1 cellular context compared by ENCODE assay signal in the genomic region with DNA sequence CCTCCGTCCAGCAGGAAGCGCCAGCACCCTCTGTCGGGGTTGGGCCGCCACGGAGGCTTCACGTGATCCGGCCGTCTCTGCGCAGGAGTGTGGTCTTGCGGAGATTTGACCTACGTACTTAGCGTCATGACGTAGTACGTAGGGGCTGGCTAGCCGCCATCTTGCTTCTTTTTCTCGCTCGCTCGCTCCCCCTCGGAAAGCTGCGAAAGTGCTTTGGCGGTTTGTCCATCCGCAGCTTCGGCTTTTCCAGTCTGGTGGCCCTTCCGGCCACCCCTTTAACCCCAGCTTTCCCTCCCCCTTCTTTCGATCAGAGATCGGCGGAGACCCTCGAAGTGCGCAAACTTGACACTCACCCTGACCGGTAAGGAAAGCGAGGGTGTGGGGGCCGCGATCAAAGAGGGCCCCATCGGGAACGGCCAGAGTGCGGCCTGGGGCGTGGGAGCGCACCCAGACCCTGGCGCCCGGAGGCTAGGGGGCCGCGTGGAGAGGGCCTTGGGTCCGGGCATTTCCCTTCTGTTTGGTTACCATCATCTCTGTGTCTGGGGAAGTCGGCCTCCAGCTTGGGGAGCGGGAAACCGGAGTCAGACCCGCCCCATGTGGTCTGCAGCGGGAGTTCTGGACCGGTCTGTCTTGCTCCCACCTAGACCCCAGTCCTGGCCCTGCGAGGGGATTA.
TF ChIP-seq lines count a peak whose summit lies in the region.

A gene (plus strand): TSS at position 156 of the 673 bp plus-strand sequence. CDS start 26,559 bp downstream, outside the sequence.

TF ChIP-seq in K562, 482 proteins besides CTCF, POLR2A, EP300 and RAD21 (continued from another document and continues in another):
- no peak for TF ChIP-seq PHB2 (IDR thresholded peaks at IDR 0.05; ENCODE audit: low read depth)
- TF ChIP-seq, protein P1, sequence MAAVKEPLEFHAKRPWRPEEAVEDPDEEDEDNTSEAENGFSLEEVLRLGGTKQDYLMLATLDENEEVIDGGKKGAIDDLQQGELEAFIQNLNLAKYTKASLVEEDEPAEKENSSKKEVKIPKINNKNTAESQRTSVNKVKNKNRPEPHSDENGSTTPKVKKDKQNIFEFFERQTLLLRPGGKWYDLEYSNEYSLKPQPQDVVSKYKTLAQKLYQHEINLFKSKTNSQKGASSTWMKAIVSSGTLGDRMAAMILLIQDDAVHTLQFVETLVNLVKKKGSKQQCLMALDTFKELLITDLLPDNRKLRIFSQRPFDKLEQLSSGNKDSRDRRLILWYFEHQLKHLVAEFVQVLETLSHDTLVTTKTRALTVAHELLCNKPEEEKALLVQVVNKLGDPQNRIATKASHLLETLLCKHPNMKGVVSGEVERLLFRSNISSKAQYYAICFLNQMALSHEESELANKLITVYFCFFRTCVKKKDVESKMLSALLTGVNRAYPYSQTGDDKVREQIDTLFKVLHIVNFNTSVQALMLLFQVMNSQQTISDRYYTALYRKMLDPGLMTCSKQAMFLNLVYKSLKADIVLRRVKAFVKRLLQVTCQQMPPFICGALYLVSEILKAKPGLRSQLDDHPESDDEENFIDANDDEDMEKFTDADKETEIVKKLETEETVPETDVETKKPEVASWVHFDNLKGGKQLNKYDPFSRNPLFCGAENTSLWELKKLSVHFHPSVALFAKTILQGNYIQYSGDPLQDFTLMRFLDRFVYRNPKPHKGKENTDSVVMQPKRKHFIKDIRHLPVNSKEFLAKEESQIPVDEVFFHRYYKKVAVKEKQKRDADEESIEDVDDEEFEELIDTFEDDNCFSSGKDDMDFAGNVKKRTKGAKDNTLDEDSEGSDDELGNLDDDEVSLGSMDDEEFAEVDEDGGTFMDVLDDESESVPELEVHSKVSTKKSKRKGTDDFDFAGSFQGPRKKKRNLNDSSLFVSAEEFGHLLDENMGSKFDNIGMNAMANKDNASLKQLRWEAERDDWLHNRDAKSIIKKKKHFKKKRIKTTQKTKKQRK (IDR thresholded peaks at IDR 0.05; ENCODE audit: borderline replicate concordance, low read depth, low read length) = no peak
- 0 out of 2 replicates have a peak, but pooled peaks have one; percentile 47 for TF ChIP-seq KAT8 (IDR thresholded peaks at IDR 0.05; ENCODE audit: low read depth)
- TF ChIP-seq, protein P2, sequence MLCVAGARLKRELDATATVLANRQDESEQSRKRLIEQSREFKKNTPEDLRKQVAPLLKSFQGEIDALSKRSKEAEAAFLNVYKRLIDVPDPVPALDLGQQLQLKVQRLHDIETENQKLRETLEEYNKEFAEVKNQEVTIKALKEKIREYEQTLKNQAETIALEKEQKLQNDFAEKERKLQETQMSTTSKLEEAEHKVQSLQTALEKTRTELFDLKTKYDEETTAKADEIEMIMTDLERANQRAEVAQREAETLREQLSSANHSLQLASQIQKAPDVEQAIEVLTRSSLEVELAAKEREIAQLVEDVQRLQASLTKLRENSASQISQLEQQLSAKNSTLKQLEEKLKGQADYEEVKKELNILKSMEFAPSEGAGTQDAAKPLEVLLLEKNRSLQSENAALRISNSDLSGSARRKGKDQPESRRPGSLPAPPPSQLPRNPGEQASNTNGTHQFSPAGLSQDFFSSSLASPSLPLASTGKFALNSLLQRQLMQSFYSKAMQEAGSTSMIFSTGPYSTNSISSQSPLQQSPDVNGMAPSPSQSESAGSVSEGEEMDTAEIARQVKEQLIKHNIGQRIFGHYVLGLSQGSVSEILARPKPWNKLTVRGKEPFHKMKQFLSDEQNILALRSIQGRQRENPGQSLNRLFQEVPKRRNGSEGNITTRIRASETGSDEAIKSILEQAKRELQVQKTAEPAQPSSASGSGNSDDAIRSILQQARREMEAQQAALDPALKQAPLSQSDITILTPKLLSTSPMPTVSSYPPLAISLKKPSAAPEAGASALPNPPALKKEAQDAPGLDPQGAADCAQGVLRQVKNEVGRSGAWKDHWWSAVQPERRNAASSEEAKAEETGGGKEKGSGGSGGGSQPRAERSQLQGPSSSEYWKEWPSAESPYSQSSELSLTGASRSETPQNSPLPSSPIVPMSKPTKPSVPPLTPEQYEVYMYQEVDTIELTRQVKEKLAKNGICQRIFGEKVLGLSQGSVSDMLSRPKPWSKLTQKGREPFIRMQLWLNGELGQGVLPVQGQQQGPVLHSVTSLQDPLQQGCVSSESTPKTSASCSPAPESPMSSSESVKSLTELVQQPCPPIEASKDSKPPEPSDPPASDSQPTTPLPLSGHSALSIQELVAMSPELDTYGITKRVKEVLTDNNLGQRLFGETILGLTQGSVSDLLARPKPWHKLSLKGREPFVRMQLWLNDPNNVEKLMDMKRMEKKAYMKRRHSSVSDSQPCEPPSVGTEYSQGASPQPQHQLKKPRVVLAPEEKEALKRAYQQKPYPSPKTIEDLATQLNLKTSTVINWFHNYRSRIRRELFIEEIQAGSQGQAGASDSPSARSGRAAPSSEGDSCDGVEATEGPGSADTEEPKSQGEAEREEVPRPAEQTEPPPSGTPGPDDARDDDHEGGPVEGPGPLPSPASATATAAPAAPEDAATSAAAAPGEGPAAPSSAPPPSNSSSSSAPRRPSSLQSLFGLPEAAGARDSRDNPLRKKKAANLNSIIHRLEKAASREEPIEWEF (CRISPR knock-in tag; IDR thresholded peaks at IDR 0.05) = no peak
- TF ChIP-seq, protein P3, sequence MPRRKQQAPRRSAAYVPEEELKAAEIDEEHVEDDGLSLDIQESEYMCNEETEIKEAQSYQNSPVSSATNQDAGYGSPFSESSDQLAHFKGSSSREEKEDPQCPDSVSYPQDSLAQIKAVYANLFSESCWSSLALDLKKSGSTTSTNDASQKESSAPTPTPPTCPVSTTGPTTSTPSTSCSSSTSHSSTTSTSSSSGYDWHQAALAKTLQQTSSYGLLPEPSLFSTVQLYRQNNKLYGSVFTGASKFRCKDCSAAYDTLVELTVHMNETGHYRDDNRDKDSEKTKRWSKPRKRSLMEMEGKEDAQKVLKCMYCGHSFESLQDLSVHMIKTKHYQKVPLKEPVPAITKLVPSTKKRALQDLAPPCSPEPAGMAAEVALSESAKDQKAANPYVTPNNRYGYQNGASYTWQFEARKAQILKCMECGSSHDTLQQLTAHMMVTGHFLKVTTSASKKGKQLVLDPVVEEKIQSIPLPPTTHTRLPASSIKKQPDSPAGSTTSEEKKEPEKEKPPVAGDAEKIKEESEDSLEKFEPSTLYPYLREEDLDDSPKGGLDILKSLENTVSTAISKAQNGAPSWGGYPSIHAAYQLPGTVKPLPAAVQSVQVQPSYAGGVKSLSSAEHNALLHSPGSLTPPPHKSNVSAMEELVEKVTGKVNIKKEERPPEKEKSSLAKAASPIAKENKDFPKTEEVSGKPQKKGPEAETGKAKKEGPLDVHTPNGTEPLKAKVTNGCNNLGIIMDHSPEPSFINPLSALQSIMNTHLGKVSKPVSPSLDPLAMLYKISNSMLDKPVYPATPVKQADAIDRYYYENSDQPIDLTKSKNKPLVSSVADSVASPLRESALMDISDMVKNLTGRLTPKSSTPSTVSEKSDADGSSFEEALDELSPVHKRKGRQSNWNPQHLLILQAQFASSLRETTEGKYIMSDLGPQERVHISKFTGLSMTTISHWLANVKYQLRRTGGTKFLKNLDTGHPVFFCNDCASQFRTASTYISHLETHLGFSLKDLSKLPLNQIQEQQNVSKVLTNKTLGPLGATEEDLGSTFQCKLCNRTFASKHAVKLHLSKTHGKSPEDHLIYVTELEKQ (CRISPR knock-in tag; IDR thresholded peaks at IDR 0.05) = no peak
- no peak for TF ChIP-seq XRCC3 (IDR thresholded peaks at IDR 0.05)
- TF ChIP-seq ARID2 (IDR thresholded peaks at IDR 0.05) = no peak; the same call in 1 of the 2 replicates
- no peak for TF ChIP-seq NFXL1 (CRISPR knock-in tag; IDR thresholded peaks at IDR 0.05)
- no peak for TF ChIP-seq BCL6 (CRISPR knock-in tag; IDR thresholded peaks at IDR 0.05)
- peak; percentile 66; the same call in 1 of the 2 replicates for TF ChIP-seq ZNF165 (CRISPR knock-in tag; IDR thresholded peaks at IDR 0.05; ENCODE audit: borderline replicate concordance)
- TF ChIP-seq, protein P4, sequence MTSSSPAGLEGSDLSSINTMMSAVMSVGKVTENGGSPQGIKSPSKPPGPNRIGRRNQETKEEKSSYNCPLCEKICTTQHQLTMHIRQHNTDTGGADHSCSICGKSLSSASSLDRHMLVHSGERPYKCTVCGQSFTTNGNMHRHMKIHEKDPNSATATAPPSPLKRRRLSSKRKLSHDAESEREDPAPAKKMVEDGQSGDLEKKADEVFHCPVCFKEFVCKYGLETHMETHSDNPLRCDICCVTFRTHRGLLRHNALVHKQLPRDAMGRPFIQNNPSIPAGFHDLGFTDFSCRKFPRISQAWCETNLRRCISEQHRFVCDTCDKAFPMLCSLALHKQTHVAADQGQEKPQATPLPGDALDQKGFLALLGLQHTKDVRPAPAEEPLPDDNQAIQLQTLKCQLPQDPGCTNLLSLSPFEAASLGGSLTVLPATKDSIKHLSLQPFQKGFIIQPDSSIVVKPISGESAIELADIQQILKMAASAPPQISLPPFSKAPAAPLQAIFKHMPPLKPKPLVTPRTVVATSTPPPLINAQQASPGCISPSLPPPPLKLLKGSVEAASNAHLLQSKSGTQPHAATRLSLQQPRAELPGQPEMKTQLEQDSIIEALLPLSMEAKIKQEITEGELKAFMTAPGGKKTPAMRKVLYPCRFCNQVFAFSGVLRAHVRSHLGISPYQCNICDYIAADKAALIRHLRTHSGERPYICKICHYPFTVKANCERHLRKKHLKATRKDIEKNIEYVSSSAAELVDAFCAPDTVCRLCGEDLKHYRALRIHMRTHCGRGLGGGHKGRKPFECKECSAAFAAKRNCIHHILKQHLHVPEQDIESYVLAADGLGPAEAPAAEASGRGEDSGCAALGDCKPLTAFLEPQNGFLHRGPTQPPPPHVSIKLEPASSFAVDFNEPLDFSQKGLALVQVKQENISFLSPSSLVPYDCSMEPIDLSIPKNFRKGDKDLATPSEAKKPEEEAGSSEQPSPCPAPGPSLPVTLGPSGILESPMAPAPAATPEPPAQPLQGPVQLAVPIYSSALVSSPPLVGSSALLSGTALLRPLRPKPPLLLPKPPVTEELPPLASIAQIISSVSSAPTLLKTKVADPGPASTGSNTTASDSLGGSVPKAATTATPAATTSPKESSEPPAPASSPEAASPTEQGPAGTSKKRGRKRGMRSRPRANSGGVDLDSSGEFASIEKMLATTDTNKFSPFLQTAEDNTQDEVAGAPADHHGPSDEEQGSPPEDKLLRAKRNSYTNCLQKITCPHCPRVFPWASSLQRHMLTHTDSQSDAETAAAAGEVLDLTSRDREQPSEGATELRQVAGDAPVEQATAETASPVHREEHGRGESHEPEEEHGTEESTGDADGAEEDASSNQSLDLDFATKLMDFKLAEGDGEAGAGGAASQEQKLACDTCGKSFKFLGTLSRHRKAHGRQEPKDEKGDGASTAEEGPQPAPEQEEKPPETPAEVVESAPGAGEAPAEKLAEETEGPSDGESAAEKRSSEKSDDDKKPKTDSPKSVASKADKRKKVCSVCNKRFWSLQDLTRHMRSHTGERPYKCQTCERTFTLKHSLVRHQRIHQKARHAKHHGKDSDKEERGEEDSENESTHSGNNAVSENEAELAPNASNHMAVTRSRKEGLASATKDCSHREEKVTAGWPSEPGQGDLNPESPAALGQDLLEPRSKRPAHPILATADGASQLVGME (CRISPR knock-in tag; IDR thresholded peaks at IDR 0.05) = no peak
- TF ChIP-seq ZNF282 (CRISPR knock-in tag; IDR thresholded peaks at IDR 0.05) = no peak
- TF ChIP-seq, protein P5, sequence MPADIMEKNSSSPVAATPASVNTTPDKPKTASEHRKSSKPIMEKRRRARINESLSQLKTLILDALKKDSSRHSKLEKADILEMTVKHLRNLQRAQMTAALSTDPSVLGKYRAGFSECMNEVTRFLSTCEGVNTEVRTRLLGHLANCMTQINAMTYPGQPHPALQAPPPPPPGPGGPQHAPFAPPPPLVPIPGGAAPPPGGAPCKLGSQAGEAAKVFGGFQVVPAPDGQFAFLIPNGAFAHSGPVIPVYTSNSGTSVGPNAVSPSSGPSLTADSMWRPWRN (IDR thresholded peaks at IDR 0.05; ENCODE audit: low read depth) = no peak
- TF ChIP-seq IFI16 (CRISPR knock-in tag; IDR thresholded peaks at IDR 0.05) = no peak
- TF ChIP-seq, protein P6, sequence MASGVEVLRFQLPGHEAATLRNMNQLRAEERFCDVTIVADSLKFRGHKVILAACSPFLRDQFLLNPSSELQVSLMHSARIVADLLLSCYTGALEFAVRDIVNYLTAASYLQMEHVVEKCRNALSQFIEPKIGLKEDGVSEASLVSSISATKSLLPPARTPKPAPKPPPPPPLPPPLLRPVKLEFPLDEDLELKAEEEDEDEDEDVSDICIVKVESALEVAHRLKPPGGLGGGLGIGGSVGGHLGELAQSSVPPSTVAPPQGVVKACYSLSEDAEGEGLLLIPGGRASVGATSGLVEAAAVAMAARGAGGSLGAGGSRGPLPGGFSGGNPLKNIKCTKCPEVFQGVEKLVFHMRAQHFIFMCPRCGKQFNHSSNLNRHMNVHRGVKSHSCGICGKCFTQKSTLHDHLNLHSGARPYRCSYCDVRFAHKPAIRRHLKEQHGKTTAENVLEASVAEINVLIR (CRISPR knock-in tag; IDR thresholded peaks at IDR 0.05) = peak; percentile 84
- no peak for TF ChIP-seq ZBTB1 (CRISPR knock-in tag; IDR thresholded peaks at IDR 0.05; ENCODE audit: borderline replicate concordance, low read depth)
- TF ChIP-seq ZNF384 (IDR thresholded peaks at IDR 0.05; ENCODE audit: low read depth, low read length) = no peak
- TF ChIP-seq NFE2 (IDR thresholded peaks at IDR 0.05; ENCODE audit: low read depth) = no peak
- TF ChIP-seq DIDO1 (tag; IDR thresholded peaks at IDR 0.05; ENCODE audit: low read depth) = peak; percentile 83
- TF ChIP-seq, protein P7, sequence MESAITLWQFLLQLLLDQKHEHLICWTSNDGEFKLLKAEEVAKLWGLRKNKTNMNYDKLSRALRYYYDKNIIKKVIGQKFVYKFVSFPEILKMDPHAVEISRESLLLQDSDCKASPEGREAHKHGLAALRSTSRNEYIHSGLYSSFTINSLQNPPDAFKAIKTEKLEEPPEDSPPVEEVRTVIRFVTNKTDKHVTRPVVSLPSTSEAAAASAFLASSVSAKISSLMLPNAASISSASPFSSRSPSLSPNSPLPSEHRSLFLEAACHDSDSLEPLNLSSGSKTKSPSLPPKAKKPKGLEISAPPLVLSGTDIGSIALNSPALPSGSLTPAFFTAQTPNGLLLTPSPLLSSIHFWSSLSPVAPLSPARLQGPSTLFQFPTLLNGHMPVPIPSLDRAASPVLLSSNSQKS (CRISPR knock-in tag; IDR thresholded peaks at IDR 0.05) = no peak
- TF ChIP-seq ZNF184 (CRISPR knock-in tag; IDR thresholded peaks at IDR 0.05) = no peak
- peak; percentile 91 for TF ChIP-seq PHF8 (IDR thresholded peaks at IDR 0.05; ENCODE audit: borderline replicate concordance, low read length)
- no peak for TF ChIP-seq HNRNPH1 (optimal IDR thresholded peaks at IDR 0.05; ENCODE audit: low read depth, low read length)
- TF ChIP-seq NFIC (IDR thresholded peaks at IDR 0.05) = peak; percentile 77
- TF ChIP-seq, protein P8, sequence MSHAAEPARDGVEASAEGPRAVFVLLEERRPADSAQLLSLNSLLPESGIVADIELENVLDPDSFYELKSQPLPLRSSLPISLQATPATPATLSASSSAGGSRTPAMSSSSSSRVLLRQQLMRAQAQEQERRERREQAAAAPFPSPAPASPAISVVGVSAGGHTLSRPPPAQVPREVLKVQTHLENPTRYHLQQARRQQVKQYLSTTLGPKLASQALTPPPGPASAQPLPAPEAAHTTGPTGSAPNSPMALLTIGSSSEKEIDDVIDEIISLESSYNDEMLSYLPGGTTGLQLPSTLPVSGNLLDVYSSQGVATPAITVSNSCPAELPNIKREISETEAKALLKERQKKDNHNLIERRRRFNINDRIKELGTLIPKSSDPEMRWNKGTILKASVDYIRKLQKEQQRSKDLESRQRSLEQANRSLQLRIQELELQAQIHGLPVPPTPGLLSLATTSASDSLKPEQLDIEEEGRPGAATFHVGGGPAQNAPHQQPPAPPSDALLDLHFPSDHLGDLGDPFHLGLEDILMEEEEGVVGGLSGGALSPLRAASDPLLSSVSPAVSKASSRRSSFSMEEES (CRISPR knock-in tag; IDR thresholded peaks at IDR 0.05) = peak; percentile 82
